In the genomic region with DNA sequence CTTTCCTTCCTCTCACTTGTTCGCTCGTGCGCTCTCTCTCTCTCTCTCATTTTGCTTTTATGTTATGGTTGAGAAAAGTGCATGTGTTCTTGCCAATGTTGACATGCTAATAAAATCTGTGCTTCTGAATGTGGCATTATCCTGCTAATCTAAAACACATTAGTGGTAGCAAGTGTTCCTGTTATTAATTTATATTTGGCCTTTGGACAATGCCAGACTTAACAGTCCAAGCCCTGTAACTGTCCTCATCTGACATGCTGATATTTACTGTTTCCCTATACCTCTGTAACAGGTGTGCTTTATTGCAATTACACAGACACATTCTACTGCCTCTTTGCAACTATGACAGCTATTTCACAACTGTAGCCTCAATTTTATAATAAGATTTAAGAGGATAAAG, we compare ENCODE assay signal across 29 cellular contexts. TPM values are rescaled to one million over a fixed set of nuclear protein-coding genes. Genes with fewer than 3 reads are reported as not detected.
DNase-seq lines count a peak whose midpoint lies in the region; ATAC-seq and TF ChIP-seq lines count a peak whose summit lies in the region.
"Had no signal": no experiment of that assay in that cellular context is flagged by ENCODE, and none has a peak within 500 bp of the region (broad histone marks: within the 10 kb centered on the region; RNA-seq: fewer than 3 reads in every experiment).

No MANE protein-coding gene starts in this region.

- no peak overlapping the region for H2BK120ac ChIP-seq in mesendoderm (ENCODE audit: low read depth, low read length)

- H3K18ac ChIP-seq in mesendoderm (ENCODE audit: low read length) = no peak overlapping the region

- H2BK5ac ChIP-seq in mesendoderm (ENCODE audit: low read length) = no peak overlapping the region

- no peak overlapping the region for H3K4me2 ChIP-seq in mesendoderm (ENCODE audit: low read length)
- H3K4me2 ChIP-seq: BLaER1 treated with 17β-estradiol and CSF1 and Interleukin-3, amounts not matched to agents 10 nM and 100 nM had no signal

- POLR2A ChIA-PET in HEK293 (lab: Yijun Ruan, JAX) = no interaction called here

- no peak overlapping the region for H3K23ac ChIP-seq in mesendoderm (ENCODE audit: low read length)

- H3K27me3 ChIP-seq in mesendoderm (ENCODE audit: insufficient read depth, low read length, poor library complexity) = no peaks in the 10 kb centered on the region
- H3K27me3 ChIP-seq: BLaER1 treated with 17β-estradiol and CSF1 and Interleukin-3, amounts not matched to agents 10 nM and 100 nM; uterus had no signal

- no CpG with 5 or more reads among the region's 3 CpGs for WGBS in mesendoderm (ENCODE audit: extremely low coverage, insufficient coverage, low lambda C conversion rate)

- H3K4me3 ChIP-seq in HEK293 (ENCODE audit: low read depth, low read length) = no peak overlapping the region
- H3K4me3 ChIP-seq in retinal pigment epithelial cell (ENCODE audit: low read length) = peak overlapping the region; percentile 86
- no peak overlapping the region for H3K4me3 ChIP-seq in mesendoderm (ENCODE audit: low read length)
- H3K4me3 ChIP-seq: BLaER1 treated with 17β-estradiol and CSF1 and Interleukin-3, amounts not matched to agents 10 nM and 100 nM; SJCRH30; uterus had no signal

- H3K79me2 ChIP-seq in mesendoderm (ENCODE audit: control insufficient read depth, insufficient read depth, low read length) = no peaks in the 10 kb centered on the region

- ATAC-seq in SK-N-SH treated with all-trans-retinoic acid at 6 μM for 48 hours (no peak), left colon (peak; percentile 14), HG03354 (IDR thresholded peaks at IDR 0.05; ENCODE audit: poor library complexity, severe bottlenecking, unreplicated experiment) (no peak), HG03342 (IDR thresholded peaks at IDR 0.05; ENCODE audit: unreplicated experiment) (no peak)
- ATAC-seq: naive thymus-derived CD4-positive, alpha-beta T cell had no signal

- no peak overlapping the region for H2BK15ac ChIP-seq in mesendoderm (replicated peaks; ENCODE audit: low read depth)

- no peak overlapping the region for H4K8ac ChIP-seq in mesendoderm (ENCODE audit: low read depth, low read length)

- H3K4me1 ChIP-seq in HEK293 (ENCODE audit: control insufficient read depth, insufficient read depth, low read length) (no peaks in the 10 kb centered on the region), mesendoderm (ENCODE audit: control insufficient read depth, low read depth, low read length) (peaks cover 5% of the 10 kb centered on the region)
- H3K4me1 ChIP-seq: BLaER1 treated with 17β-estradiol and CSF1 and Interleukin-3, amounts not matched to agents 10 nM and 100 nM; SJCRH30; uterus had no signal

- no peak overlapping the region for H3K56ac ChIP-seq in mesendoderm (ENCODE audit: low read length)

- H3K9me3 ChIP-seq in HEK293 (ENCODE audit: control insufficient read depth, insufficient read depth, low read depth, low read length) = no peaks in the 10 kb centered on the region
- H3K9me3 ChIP-seq: BLaER1 treated with 17β-estradiol and CSF1 and Interleukin-3, amounts not matched to agents 10 nM and 100 nM; SJCRH30; spleen; uterus had no signal

- H2AK5ac ChIP-seq in mesendoderm (ENCODE audit: low read length) = no peak overlapping the region

- intact Hi-C loops in left colon (cut with DNase I, micrococcal nuclease) = no loop called here

- H4K5ac ChIP-seq in mesendoderm (ENCODE audit: low read length) = no peak overlapping the region

- TF ChIP-seq CTCF in HEK293 (tag by site-specific recombination; IDR thresholded peaks at IDR 0.05) = no peak
- TF ChIP-seq CTCF in retinal pigment epithelial cell (conservative IDR thresholded peaks at IDR 0.05; ENCODE audit: low read depth, low read length) = no peak

- no peak overlapping the region for H3K27ac ChIP-seq in HEK293 (ENCODE audit: extremely low read depth, low read depth, low read length)
- H3K27ac ChIP-seq in mesendoderm (ENCODE audit: low read depth, low read length) = no peak overlapping the region
- H3K27ac ChIP-seq: BLaER1 treated with 17β-estradiol and CSF1 and Interleukin-3, amounts not matched to agents 10 nM and 100 nM; SJCRH30 had no signal

- H3K79me1 ChIP-seq in mesendoderm (ENCODE audit: low read length) = no peaks in the 10 kb centered on the region

- no peak overlapping the region for H3K9ac ChIP-seq in mesendoderm (ENCODE audit: low read length)
- H3K9ac ChIP-seq: BLaER1 treated with 17β-estradiol and CSF1 and Interleukin-3, amounts not matched to agents 10 nM and 100 nM had no signal

- H3K4ac ChIP-seq in mesendoderm (ENCODE audit: low read depth, low read length) = no peak overlapping the region

- CTCF ChIA-PET in HEK293 (lab: Yijun Ruan, JAX) = interaction anchor here (0.7 kb wide), 1 partner anchor 169 kb away, joined by 7 read pairs; no protein-coding TSS in a partner anchor

- no peak for DNase-seq in left colon
- no peak for DNase-seq in retinal pigment epithelial cell (ENCODE audit: low read depth)
- no peak for DNase-seq in iPS-NIHi7 (ENCODE audit: extremely low spot score)
- DNase-seq in mesendoderm = no peak
- DNase-seq: activated B cell treated with CpG ODN at 0.5 μM for 24 hours; activated CD4-positive, alpha-beta T cell treated with anti-CD3 and anti-CD28 coated beads, Interleukin-2, amount 50 U/mL, for 1 hour; activated naive CD4-positive, alpha-beta T cell treated with anti-CD3 and anti-CD28 coated beads, Interleukin-2, amount 10 ng/mL, durations not matched to agents 7 days and 5 days; DMS79; GF-D8; glutamatergic neuron; H7; kidney glomerular epithelial cell; mesenchymal stem cell; naive thymus-derived CD4-positive, alpha-beta T cell; NCI-H1048; NCI-H187; NCI-H526; occipital lobe; SJCRH30; spleen; stimulated activated CD4-positive, alpha-beta T cell treated with anti-CD3 and anti-CD28 coated beads, Interleukin-2, amount 100 ng/mL, for 48 hours; T-helper 1 cell; uterus had no signal

- no peaks in the 10 kb centered on the region for H3K36me3 ChIP-seq in HEK293 (ENCODE audit: control insufficient read depth in 2 of 2, insufficient read depth in 1 of 2, low read length in 2 of 2)
- H3K36me3 ChIP-seq in mesendoderm (ENCODE audit: control insufficient read depth, insufficient read depth, low read length) = no peaks in the 10 kb centered on the region
- H3K36me3 ChIP-seq: BLaER1 treated with 17β-estradiol and CSF1 and Interleukin-3, amounts not matched to agents 10 nM and 100 nM; SJCRH30; spleen; uterus had no signal

TF ChIP-seq in HEK293, 187 proteins besides CTCF, POLR2A, EP300 and RAD21:
- TF ChIP-seq ZFP37 (tag by site-specific recombination; IDR thresholded peaks at IDR 0.05) (no peak), SCRT2 (tag by site-specific recombination; IDR thresholded peaks at IDR 0.05) (peak; percentile 63)

TF ChIP-seq in SK-N-SH treated with all-trans-retinoic acid at 6 μM for 48 hours, 23 proteins besides CTCF, POLR2A, EP300 and RAD21:
- TF ChIP-seq SNAI2 (CRISPR knock-in tag; IDR thresholded peaks at IDR 0.05) = no peak
- TF ChIP-seq CSDC2 (CRISPR knock-in tag; IDR thresholded peaks at IDR 0.05) = no peak
- peak; percentile 30; the same call in 1 of the 2 replicates for TF ChIP-seq TCF4 (CRISPR knock-in tag; IDR thresholded peaks at IDR 0.05; ENCODE audit: borderline replicate concordance)
- TF ChIP-seq TOX (CRISPR knock-in tag; IDR thresholded peaks at IDR 0.05; ENCODE audit: borderline replicate concordance) = no peak
- TF ChIP-seq, protein P1, sequence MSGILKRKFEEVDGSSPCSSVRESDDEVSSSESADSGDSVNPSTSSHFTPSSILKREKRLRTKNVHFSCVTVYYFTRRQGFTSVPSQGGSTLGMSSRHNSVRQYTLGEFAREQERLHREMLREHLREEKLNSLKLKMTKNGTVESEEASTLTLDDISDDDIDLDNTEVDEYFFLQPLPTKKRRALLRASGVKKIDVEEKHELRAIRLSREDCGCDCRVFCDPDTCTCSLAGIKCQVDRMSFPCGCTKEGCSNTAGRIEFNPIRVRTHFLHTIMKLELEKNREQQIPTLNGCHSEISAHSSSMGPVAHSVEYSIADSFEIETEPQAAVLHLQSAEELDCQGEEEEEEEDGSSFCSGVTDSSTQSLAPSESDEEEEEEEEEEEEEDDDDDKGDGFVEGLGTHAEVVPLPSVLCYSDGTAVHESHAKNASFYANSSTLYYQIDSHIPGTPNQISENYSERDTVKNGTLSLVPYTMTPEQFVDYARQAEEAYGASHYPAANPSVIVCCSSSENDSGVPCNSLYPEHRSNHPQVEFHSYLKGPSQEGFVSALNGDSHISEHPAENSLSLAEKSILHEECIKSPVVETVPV (CRISPR knock-in tag; IDR thresholded peaks at IDR 0.05) = no peak
- no peak for TF ChIP-seq ZNF8 (CRISPR knock-in tag; IDR thresholded peaks at IDR 0.05)
- TF ChIP-seq, protein P2, sequence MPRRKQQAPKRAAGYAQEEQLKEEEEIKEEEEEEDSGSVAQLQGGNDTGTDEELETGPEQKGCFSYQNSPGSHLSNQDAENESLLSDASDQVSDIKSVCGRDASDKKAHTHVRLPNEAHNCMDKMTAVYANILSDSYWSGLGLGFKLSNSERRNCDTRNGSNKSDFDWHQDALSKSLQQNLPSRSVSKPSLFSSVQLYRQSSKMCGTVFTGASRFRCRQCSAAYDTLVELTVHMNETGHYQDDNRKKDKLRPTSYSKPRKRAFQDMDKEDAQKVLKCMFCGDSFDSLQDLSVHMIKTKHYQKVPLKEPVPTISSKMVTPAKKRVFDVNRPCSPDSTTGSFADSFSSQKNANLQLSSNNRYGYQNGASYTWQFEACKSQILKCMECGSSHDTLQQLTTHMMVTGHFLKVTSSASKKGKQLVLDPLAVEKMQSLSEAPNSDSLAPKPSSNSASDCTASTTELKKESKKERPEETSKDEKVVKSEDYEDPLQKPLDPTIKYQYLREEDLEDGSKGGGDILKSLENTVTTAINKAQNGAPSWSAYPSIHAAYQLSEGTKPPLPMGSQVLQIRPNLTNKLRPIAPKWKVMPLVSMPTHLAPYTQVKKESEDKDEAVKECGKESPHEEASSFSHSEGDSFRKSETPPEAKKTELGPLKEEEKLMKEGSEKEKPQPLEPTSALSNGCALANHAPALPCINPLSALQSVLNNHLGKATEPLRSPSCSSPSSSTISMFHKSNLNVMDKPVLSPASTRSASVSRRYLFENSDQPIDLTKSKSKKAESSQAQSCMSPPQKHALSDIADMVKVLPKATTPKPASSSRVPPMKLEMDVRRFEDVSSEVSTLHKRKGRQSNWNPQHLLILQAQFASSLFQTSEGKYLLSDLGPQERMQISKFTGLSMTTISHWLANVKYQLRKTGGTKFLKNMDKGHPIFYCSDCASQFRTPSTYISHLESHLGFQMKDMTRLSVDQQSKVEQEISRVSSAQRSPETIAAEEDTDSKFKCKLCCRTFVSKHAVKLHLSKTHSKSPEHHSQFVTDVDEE (CRISPR knock-in tag; IDR thresholded peaks at IDR 0.05) = no peak
TF ChIP-seq in SK-N-SH treated with all-trans-retinoic acid at 6 μM for 48 hours: peak in this region for 1.

RNA-seq across cellular contexts. Expression of a gene that starts 2.7 kb away (rescaled TPM):
- 10 to 100 TPM; 76.0 to 92.4 TPM for total RNA-seq in left colon
- polyA plus RNA-seq in mesendoderm (2013, experiment 1 of 2) = 0.90 TPM
- 1.1 TPM for polyA plus RNA-seq in mesendoderm (2013, experiment 2 of 2)
- total RNA-seq: activated B cell treated with CpG ODN at 0.5 μM for 24 hours; naive thymus-derived CD4-positive, alpha-beta T cell had no signal
- polyA plus RNA-seq: IgD-negative memory B cell; naive thymus-derived CD4-positive, alpha-beta T cell had no signal
